In genomic region chr2:28748176-28748575, GRCh38 we compare ENCODE assay signal across 18 cellular contexts. TPM values are rescaled to one million over a fixed set of nuclear protein-coding genes. Genes with fewer than 3 reads are reported as not detected.
A peak's percentile ranks its signal among the peaks of the same experiment; 100 is the strongest.
DNase-seq lines count a peak whose midpoint lies in the region; ATAC-seq and TF ChIP-seq lines count a peak whose summit lies in the region.
"Had no signal": no experiment of that assay in that cellular context is flagged by ENCODE, and none has a peak within 500 bp of the region (broad histone marks: within the 10 kb centered on the region; RNA-seq: fewer than 3 reads in every experiment).

No MANE protein-coding gene starts in this region.

- H3K27me3 Mint-ChIP-seq in activated CD4-positive, alpha-beta T cell treated with anti-CD3 and anti-CD28 coated beads, Interleukin-2, amount 10 ng/mL, durations not matched to agents 7 days and 5 days = no peaks in the 10 kb centered on the region

- H3K4me1 ChIP-seq in esophagus muscularis mucosa (peaks cover 28 to 50% (median 37%) of the 10 kb centered on the region in 4 donors), stomach (peaks cover 13 to 39% (median 22%) of the 10 kb centered on the region in 4 donors)

- H3K36me3 ChIP-seq in esophagus muscularis mucosa (no peaks in the 10 kb centered on the region), stomach (no peaks in the 10 kb centered on the region)
- H3K36me3 ChIP-seq: right lobe of liver had no signal

- TF ChIP-seq POLR2A in esophagus muscularis mucosa (IDR thresholded peaks at IDR 0.05; ENCODE audit: low read depth) = no peak
- TF ChIP-seq POLR2A in stomach (IDR thresholded peaks at IDR 0.05) = no peak

- TF ChIP-seq CTCF in VCaP (conservative IDR thresholded peaks at IDR 0.05) (no peak), esophagus muscularis mucosa (IDR thresholded peaks at IDR 0.05) (no peak), stomach (IDR thresholded peaks at IDR 0.05) (no peak)

- TF ChIP-seq EP300 in esophagus muscularis mucosa (IDR thresholded peaks at IDR 0.05) (no peak), stomach (IDR thresholded peaks at IDR 0.05) (no peak)

- H3K4me3 ChIP-seq in esophagus muscularis mucosa (no peak overlapping the region), stomach (no peak overlapping the region)
- H3K4me3 ChIP-seq: A549, right lobe of liver had no signal

- H3K27me3 ChIP-seq in esophagus muscularis mucosa (no peaks in the 10 kb centered on the region), stomach (no peaks in the 10 kb centered on the region)
- H3K27me3 ChIP-seq: right lobe of liver had no signal

- H3K9me3 ChIP-seq in esophagus muscularis mucosa = no peaks in the 10 kb centered on the region
- H3K9me3 ChIP-seq in stomach = no peaks in the 10 kb centered on the region
- H3K9me3 ChIP-seq: A549, right lobe of liver had no signal

- H3K4me3 Mint-ChIP-seq in activated CD4-positive, alpha-beta T cell treated with anti-CD3 and anti-CD28 coated beads, Interleukin-2, amount 10 ng/mL, durations not matched to agents 7 days and 5 days = no peak overlapping the region

- H3K9me3 Mint-ChIP-seq in activated CD4-positive, alpha-beta T cell treated with anti-CD3 and anti-CD28 coated beads, Interleukin-2, amount 10 ng/mL, durations not matched to agents 7 days and 5 days = no peaks in the 10 kb centered on the region

- DNase-seq in activated CD4-positive, alpha-beta T cell treated with anti-CD3 and anti-CD28 coated beads, Interleukin-2, amount 10 ng/mL, durations not matched to agents 7 days and 5 days = no peak
- DNase-seq in activated CD4-positive, alpha-beta T cell treated with anti-CD3 and anti-CD28 coated beads for 1 hour = no peak
- DNase-seq in esophagus muscularis mucosa (ENCODE audit: extremely low spot score) = no peak
- no peak for DNase-seq in stomach
- DNase-seq in NCI-H1436 treated with DMSO at 0.1 percent for 48 hours (lab: John Stamatoyannopoulos, UW) = no peak
- no peak for DNase-seq in sciatic nerve (ENCODE audit: low spot score)
- no peak for DNase-seq in stimulated activated CD8-positive, alpha-beta memory T cell treated with anti-CD3 and anti-CD28 coated beads, Interleukin-4, amount 100 ng/mL, for 48 hours
- DNase-seq: activated CD4-positive, alpha-beta T cell treated with anti-CD3 and anti-CD28 coated beads for 48 hours; COR-L47; hippocampal formation; NCI-H1105; NCI-H446 treated with DMSO at 0.1 percent for 48 hours; right lobe of liver; stimulated activated CD4-positive, alpha-beta T cell treated with anti-CD3 and anti-CD28 coated beads, Interleukin-4, amount 100 ng/mL, for 24 hours; stimulated activated naive CD4-positive, alpha-beta T cell treated with Interleukin-2 at 50 U/mL for 16 hours had no signal

- ATAC-seq in sciatic nerve = no peak
- ATAC-seq: A549, esophagus mucosa, right lobe of liver had no signal

- H3K27ac Mint-ChIP-seq in activated CD4-positive, alpha-beta T cell treated with anti-CD3 and anti-CD28 coated beads, Interleukin-2, amount 10 ng/mL, durations not matched to agents 7 days and 5 days = peak overlapping the region; percentile 83

- 94% methylated on average over 2 of the region's 2 CpGs for WGBS in esophagus muscularis mucosa
- WGBS in stomach, 5 donors = 63 to 85% (median 69%) methylated on average over 2 of the region's 2 CpGs

- CTCF ChIA-PET in activated CD4-positive, alpha-beta T cell treated with anti-CD3 and anti-CD28 coated beads, Interleukin-2, amount 10 ng/mL, durations not matched to agents 7 days and 5 days (lab: Charles Lee) = interaction anchor here (0.9 to 2.6 kb wide), 5 partner anchors 10 to 181 kb away, joined by 4 to 8 read pairs (median 5); no protein-coding TSS in a partner anchor

- peaks cover 2% of the 10 kb centered on the region for H3K36me3 Mint-ChIP-seq in activated CD4-positive, alpha-beta T cell treated with anti-CD3 and anti-CD28 coated beads, Interleukin-2, amount 10 ng/mL, durations not matched to agents 7 days and 5 days (ENCODE audit: low read depth)

- POLR2A ChIA-PET in activated CD4-positive, alpha-beta T cell treated with anti-CD3 and anti-CD28 coated beads, Interleukin-2, amount 10 ng/mL, durations not matched to agents 7 days and 5 days (lab: Charles Lee) = no interaction called here

- peaks cover 34% of the 10 kb centered on the region for H3K4me1 Mint-ChIP-seq in activated CD4-positive, alpha-beta T cell treated with anti-CD3 and anti-CD28 coated beads, Interleukin-2, amount 10 ng/mL, durations not matched to agents 7 days and 5 days

- H3K27ac ChIP-seq in VCaP (peak overlapping the region; percentile 99), esophagus muscularis mucosa (replicated peaks in 1 of 4) (peak overlapping the region; percentile 94 to 100 (median 100)), stomach (peak overlapping the region in 4 of 5 donors; percentile 44 to 100 (median 49))
- H3K27ac ChIP-seq: A549, right lobe of liver had no signal

- intact Hi-C loops in esophagus muscularis mucosa (cut with DNase I) (loop anchor here (5.0 kb wide), 1 partner anchor 66 kb away; no protein-coding TSS in a partner anchor), stomach (cut with DNase I; ENCODE audit: low total_unique reads) (no loop called here), sciatic nerve (cut with DNase I) (no loop called here)

RNA-seq across cellular contexts. Expression of gene PPP1CB, which starts 3.5 kb away (rescaled TPM):
- 100 to 1,000 TPM; 171 to 188 TPM for total RNA-seq in activated CD4-positive, alpha-beta T cell treated with anti-CD3 and anti-CD28 coated beads, Interleukin-2, amount 10 ng/mL, durations not matched to agents 7 days and 5 days
- total RNA-seq in esophagus muscularis mucosa (1,000 to 10,000 TPM in 1 of 4 donors, 100 to 1,000 TPM in 3; 658 to 1,191 (median 759) TPM), stomach (100 to 1,000 TPM; 200 to 458 (median 251) TPM), sciatic nerve (210 TPM)
- polyA plus RNA-seq in stomach = 100 to 1,000 TPM in 2 of 3 donors, 10 to 100 TPM in 1; 72.5 to 117 (median 102) TPM

Comparison
In these comparisons a context has a peak if more than half of its experiments do, and no peak if none do; other contexts are left out.
1. H3K27ac ChIP-seq: peak in every context shown above with its lines; median percentile 100 in esophagus muscularis mucosa; 99 in VCaP; 49 in stomach.